In genomic region chr5:61931236-61931635, GRCh38 we compare ENCODE assay signal across 19 cellular contexts.
DNase-seq lines count a peak whose midpoint lies in the region; ATAC-seq lines count a peak whose summit lies in the region.
"Had no signal": no experiment of that assay in that cellular context is flagged by ENCODE, and none has a peak within 500 bp of the region (broad histone marks: within the 10 kb centered on the region; RNA-seq: fewer than 3 reads in every experiment).

No MANE protein-coding gene starts in this region.

- ATAC-seq in GM21367 (IDR thresholded peaks at IDR 0.05; ENCODE audit: unreplicated experiment), result no peak
- no peak for ATAC-seq in Right ventricle myocardium inferior
- ATAC-seq: GM12878 had no signal

- H2BK120ac ChIP-seq in mesenchymal stem cell (ENCODE audit: low read depth, low read length), result no peak overlapping the region

- H3K36me3 ChIP-seq in mesenchymal stem cell (ENCODE audit: control insufficient read depth in 1 of 2, insufficient read depth in 2 of 2, low read depth in 1 of 2, low read length in 2 of 2), result no peaks in the 10 kb centered on the region
- H3K36me3 ChIP-seq: BE2C had no signal

- H4K8ac ChIP-seq in mesenchymal stem cell (ENCODE audit: low read length), result no peak overlapping the region

- no peak overlapping the region for H3K4me3 ChIP-seq in mesenchymal stem cell (ENCODE audit: insufficient read depth in 1 of 2, low read depth in 1 of 2, low read length in 2 of 2)
- H3K4me3 ChIP-seq: GM12878 had no signal

- H2BK12ac ChIP-seq in mesenchymal stem cell (ENCODE audit: low read length in 2 of 2), result no peak overlapping the region

- DNase-seq in astrocyte of the hippocampus (ENCODE audit: low read depth, low spot score) (peak; percentile 47), glomerular visceral epithelial cell (ENCODE audit: extremely low spot score) (peak; percentile 23), mesenchymal stem cell (peak; percentile 2), Right ventricle myocardium inferior (ENCODE audit: missing footprints) (no peak), epidermal melanocyte (ENCODE audit: insufficient read length, low spot score) (no peak), HK-2 (ENCODE audit: unreplicated experiment) (no peak)
- DNase-seq: ACHN; BE2C; C1 segment of cervical spinal cord; CD4-positive, CD25-positive, alpha-beta regulatory T cell; CD8-positive, alpha-beta memory T cell; COR-L47; DMS 273 treated with DMSO at 0.1 percent for 48 hours; DMS53; DND-41; EL; H9 had no signal

- H3K9me3 ChIP-seq in mesenchymal stem cell (ENCODE audit: control insufficient read depth, low read length), result no peaks in the 10 kb centered on the region
- H3K9me3 ChIP-seq: BE2C had no signal

- intact Hi-C loops in Right ventricle myocardium inferior (cut with DNase I), result loop anchor here (5.0 to 10.0 kb wide), 4 partner anchors 599 to 1254 kb away; partner anchors contain the start of genes SMIM15 and ZSWIM6

- no peaks in the 10 kb centered on the region for H3K79me1 ChIP-seq in mesenchymal stem cell (replicated peaks; ENCODE audit: low read length, poor library complexity, severe bottlenecking)

- H2BK5ac ChIP-seq in mesenchymal stem cell (ENCODE audit: low read depth, low read length, poor library complexity, severe bottlenecking), result no peak overlapping the region

- H3K14ac ChIP-seq in mesenchymal stem cell (ENCODE audit: low read length in 2 of 2), result no peak overlapping the region

- peaks cover 1% of the 10 kb centered on the region for H3K4me1 ChIP-seq in mesenchymal stem cell (ENCODE audit: control insufficient read depth, insufficient read depth, low read depth, low read length)
- H3K4me1 ChIP-seq: BE2C had no signal

- H3K4me2 ChIP-seq in mesenchymal stem cell (ENCODE audit: low read length, poor library complexity, severe bottlenecking), result no peak overlapping the region

- H2BK15ac ChIP-seq in mesenchymal stem cell (ENCODE audit: low read depth, poor library complexity, severe bottlenecking), result no peak overlapping the region

- no peak overlapping the region for H3K9ac ChIP-seq in mesenchymal stem cell (ENCODE audit: low read length)

- no peak overlapping the region for H4K91ac ChIP-seq in mesenchymal stem cell (ENCODE audit: low read length)

- H2AK5ac ChIP-seq in mesenchymal stem cell (ENCODE audit: low read length, severe bottlenecking), result no peak overlapping the region

- no peaks in the 10 kb centered on the region for H3K27me3 ChIP-seq in mesenchymal stem cell (ENCODE audit: control insufficient read depth in 1 of 2, insufficient read depth in 1 of 2, low read length in 2 of 2)
- H3K27me3 ChIP-seq: BE2C had no signal

- no peak overlapping the region for H3K4ac ChIP-seq in mesenchymal stem cell (ENCODE audit: low read depth in 1 of 2, low read length in 2 of 2)

- no peak overlapping the region for H3K23ac ChIP-seq in mesenchymal stem cell (ENCODE audit: low read length in 2 of 2)

- H3K27ac ChIP-seq in mesenchymal stem cell (ENCODE audit: low read length, poor library complexity, severe bottlenecking), result no peak overlapping the region

- no peak overlapping the region for H3K18ac ChIP-seq in mesenchymal stem cell (ENCODE audit: low read depth in 1 of 2, low read length in 2 of 2)

- no peak overlapping the region for H2AFZ ChIP-seq in mesenchymal stem cell (ENCODE audit: low read depth, low read length)

Comparison
In these comparisons a context has a peak if more than half of its experiments do, and no peak if none do; other contexts are left out.
1. DNase-seq: peak in astrocyte of the hippocampus (single experiment), glomerular visceral epithelial cell (single experiment) and mesenchymal stem cell (single experiment); none in Right ventricle myocardium inferior (single experiment), epidermal melanocyte (single experiment) and HK-2 (single experiment).